In genomic region chr2:72496479-72496878, GRCh38 we compare ENCODE assay signal across 1 cellular context.
TF ChIP-seq lines count a peak whose summit lies in the region.

No MANE protein-coding gene starts in this region.

TF ChIP-seq in HepG2, 621 proteins besides CTCF, POLR2A, EP300 and RAD21 (continued from another document):
- TF ChIP-seq POGK (CRISPR knock-in tag; conservative IDR thresholded peaks at IDR 0.05) (no peak), ZNF75D (CRISPR knock-in tag; IDR thresholded peaks at IDR 0.05; ENCODE audit: borderline replicate concordance) (no peak)
